ENCODE assay signal across 1 cellular context in genomic region chr4:7131498-7132031, GRCh38.
TF ChIP-seq lines count a peak whose summit lies in the region.

No MANE protein-coding gene starts in this region.

TF ChIP-seq in HEK293, 187 proteins besides CTCF, POLR2A, EP300 and RAD21 (continued from another document and continues in another):
- TF ChIP-seq, protein P1, sequence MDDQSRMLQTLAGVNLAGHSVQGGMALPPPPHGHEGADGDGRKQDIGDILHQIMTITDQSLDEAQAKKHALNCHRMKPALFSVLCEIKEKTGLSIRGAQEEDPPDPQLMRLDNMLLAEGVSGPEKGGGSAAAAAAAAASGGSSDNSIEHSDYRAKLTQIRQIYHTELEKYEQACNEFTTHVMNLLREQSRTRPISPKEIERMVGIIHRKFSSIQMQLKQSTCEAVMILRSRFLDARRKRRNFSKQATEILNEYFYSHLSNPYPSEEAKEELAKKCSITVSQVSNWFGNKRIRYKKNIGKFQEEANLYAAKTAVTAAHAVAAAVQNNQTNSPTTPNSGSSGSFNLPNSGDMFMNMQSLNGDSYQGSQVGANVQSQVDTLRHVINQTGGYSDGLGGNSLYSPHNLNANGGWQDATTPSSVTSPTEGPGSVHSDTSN (CRISPR knock-in tag; IDR thresholded peaks at IDR 0.05) = no peak
- TF ChIP-seq INSM2 (tag by site-specific recombination; IDR thresholded peaks at IDR 0.05) (no peak), ZBTB49 (tag by site-specific recombination; IDR thresholded peaks at IDR 0.05; ENCODE audit: low read depth) (no peak), ZNF354C (tag by site-specific recombination; IDR thresholded peaks at IDR 0.05; ENCODE audit: borderline replicate concordance, low read depth) (no peak), ZNF660 (tag by site-specific recombination; IDR thresholded peaks at IDR 0.05) (no peak), ZNF791 (tag by site-specific recombination; IDR thresholded peaks at IDR 0.05) (no peak), ZNF239 (tag by site-specific recombination; IDR thresholded peaks at IDR 0.05) (0 out of 2 replicates have a peak, but pooled peaks have one; percentile 24), ZNF202 (tag by site-specific recombination; IDR thresholded peaks at IDR 0.05; ENCODE audit: borderline replicate concordance) (no peak), ZNF423 (tag by site-specific recombination; IDR thresholded peaks at IDR 0.05) (no peak), ZNF501 (tag by site-specific recombination; IDR thresholded peaks at IDR 0.05) (no peak), SCRT2 (tag by site-specific recombination; IDR thresholded peaks at IDR 0.05) (no peak), ZSCAN30 (tag by site-specific recombination; IDR thresholded peaks at IDR 0.05) (no peak), SP2 (tag by site-specific recombination; IDR thresholded peaks at IDR 0.05) (no peak), HOXD13 (CRISPR knock-in tag; IDR thresholded peaks at IDR 0.05; ENCODE audit: borderline replicate concordance) (no peak), TCF7L2 (IDR thresholded peaks at IDR 0.05; ENCODE audit: borderline replicate concordance, low read depth, low read length) (no peak), ZNF843 (tag by site-specific recombination; IDR thresholded peaks at IDR 0.05) (no peak), ZNF707 (tag by site-specific recombination; IDR thresholded peaks at IDR 0.05) (no peak), TRIM28 (IDR thresholded peaks at IDR 0.05; ENCODE audit: borderline replicate concordance, low read length) (no peak), MEIS1 (CRISPR knock-in tag; IDR thresholded peaks at IDR 0.05; ENCODE audit: borderline replicate concordance) (no peak), ELK4 (IDR thresholded peaks at IDR 0.05; ENCODE audit: borderline replicate concordance, low read depth, low read length) (no peak), ZNF184 (tag by site-specific recombination; IDR thresholded peaks at IDR 0.05) (no peak), AEBP2 (tag by site-specific recombination; IDR thresholded peaks at IDR 0.05; ENCODE audit: borderline replicate concordance) (no peak), ZNF324 (tag by site-specific recombination; IDR thresholded peaks at IDR 0.05) (no peak), ZNF2 (tag by site-specific recombination; IDR thresholded peaks at IDR 0.05) (peak; percentile 33; the same call in 1 of the 2 replicates), ZNF704 (tag by site-specific recombination; IDR thresholded peaks at IDR 0.05) (no peak), SCRT1 (tag by site-specific recombination; IDR thresholded peaks at IDR 0.05; ENCODE audit: borderline replicate concordance) (no peak), FEZF1 (tag by site-specific recombination; IDR thresholded peaks at IDR 0.05) (no peak), ZBTB20 (tag by site-specific recombination; IDR thresholded peaks at IDR 0.05) (0 out of 2 replicates have a peak, but pooled peaks have one; percentile 8), ZFP3 (tag by site-specific recombination; IDR thresholded peaks at IDR 0.05; ENCODE audit: low read depth) (no peak), BCL11A (tag by site-specific recombination; IDR thresholded peaks at IDR 0.05; ENCODE audit: low read depth) (no peak), ZIC2 (tag by site-specific recombination; IDR thresholded peaks at IDR 0.05) (no peak), ZNF433 (tag by site-specific recombination; IDR thresholded peaks at IDR 0.05; ENCODE audit: low read depth) (no peak), ZNF558 (tag by site-specific recombination; IDR thresholded peaks at IDR 0.05) (no peak), GLIS2 (tag by site-specific recombination; IDR thresholded peaks at IDR 0.05) (no peak), KLF10 (tag by site-specific recombination; IDR thresholded peaks at IDR 0.05) (no peak), SP3 (tag by site-specific recombination; IDR thresholded peaks at IDR 0.05) (no peak), ZNF280C (tag by site-specific recombination; IDR thresholded peaks at IDR 0.05) (no peak), ZBTB6 (tag by site-specific recombination; IDR thresholded peaks at IDR 0.05) (no peak), ZNF341 (tag by site-specific recombination; IDR thresholded peaks at IDR 0.05; ENCODE audit: low read depth) (no peak), ZNF350 (tag by site-specific recombination; IDR thresholded peaks at IDR 0.05) (no peak)
- TF ChIP-seq, protein P2, sequence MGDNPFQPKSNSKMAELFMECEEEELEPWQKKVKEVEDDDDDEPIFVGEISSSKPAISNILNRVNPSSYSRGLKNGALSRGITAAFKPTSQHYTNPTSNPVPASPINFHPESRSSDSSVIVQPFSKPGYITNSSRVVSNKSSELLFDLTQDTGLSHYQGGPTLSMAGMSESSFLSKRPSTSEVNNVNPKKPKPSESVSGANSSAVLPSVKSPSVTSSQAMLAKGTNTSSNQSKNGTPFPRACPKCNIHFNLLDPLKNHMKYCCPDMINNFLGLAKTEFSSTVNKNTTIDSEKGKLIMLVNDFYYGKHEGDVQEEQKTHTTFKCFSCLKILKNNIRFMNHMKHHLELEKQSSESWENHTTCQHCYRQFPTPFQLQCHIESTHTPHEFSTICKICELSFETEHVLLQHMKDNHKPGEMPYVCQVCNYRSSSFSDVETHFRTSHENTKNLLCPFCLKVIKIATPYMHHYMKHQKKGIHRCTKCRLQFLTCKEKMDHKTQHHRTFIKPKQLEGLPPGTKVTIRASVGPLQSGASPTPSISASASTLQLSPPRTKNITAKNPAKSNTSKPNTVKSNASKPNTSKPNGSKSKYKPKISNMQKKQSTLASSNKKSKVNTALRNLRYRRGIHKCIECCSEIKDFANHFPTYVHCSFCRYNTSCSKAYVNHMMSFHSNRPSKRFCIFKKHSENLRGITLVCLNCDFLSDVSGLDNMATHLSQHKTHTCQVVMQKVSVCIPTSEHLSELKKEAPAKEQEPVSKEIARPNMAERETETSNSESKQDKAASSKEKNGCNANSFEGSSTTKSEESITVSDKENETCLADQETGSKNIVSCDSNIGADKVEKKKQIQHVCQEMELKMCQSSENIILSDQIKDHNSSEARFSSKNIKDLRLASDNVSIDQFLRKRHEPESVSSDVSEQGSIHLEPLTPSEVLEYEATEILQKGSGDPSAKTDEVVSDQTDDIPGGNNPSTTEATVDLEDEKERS (tag by site-specific recombination; IDR thresholded peaks at IDR 0.05) = no peak
- TF ChIP-seq, protein P3, sequence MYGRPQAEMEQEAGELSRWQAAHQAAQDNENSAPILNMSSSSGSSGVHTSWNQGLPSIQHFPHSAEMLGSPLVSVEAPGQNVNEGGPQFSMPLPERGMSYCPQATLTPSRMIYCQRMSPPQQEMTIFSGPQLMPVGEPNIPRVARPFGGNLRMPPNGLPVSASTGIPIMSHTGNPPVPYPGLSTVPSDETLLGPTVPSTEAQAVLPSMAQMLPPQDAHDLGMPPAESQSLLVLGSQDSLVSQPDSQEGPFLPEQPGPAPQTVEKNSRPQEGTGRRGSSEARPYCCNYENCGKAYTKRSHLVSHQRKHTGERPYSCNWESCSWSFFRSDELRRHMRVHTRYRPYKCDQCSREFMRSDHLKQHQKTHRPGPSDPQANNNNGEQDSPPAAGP (tag by site-specific recombination; IDR thresholded peaks at IDR 0.05) = no peak
- TF ChIP-seq, protein P4, sequence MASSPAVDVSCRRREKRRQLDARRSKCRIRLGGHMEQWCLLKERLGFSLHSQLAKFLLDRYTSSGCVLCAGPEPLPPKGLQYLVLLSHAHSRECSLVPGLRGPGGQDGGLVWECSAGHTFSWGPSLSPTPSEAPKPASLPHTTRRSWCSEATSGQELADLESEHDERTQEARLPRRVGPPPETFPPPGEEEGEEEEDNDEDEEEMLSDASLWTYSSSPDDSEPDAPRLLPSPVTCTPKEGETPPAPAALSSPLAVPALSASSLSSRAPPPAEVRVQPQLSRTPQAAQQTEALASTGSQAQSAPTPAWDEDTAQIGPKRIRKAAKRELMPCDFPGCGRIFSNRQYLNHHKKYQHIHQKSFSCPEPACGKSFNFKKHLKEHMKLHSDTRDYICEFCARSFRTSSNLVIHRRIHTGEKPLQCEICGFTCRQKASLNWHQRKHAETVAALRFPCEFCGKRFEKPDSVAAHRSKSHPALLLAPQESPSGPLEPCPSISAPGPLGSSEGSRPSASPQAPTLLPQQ (tag by site-specific recombination; IDR thresholded peaks at IDR 0.05) = no peak
